ENCODE assay signal across 7 cellular contexts in the genomic region with DNA sequence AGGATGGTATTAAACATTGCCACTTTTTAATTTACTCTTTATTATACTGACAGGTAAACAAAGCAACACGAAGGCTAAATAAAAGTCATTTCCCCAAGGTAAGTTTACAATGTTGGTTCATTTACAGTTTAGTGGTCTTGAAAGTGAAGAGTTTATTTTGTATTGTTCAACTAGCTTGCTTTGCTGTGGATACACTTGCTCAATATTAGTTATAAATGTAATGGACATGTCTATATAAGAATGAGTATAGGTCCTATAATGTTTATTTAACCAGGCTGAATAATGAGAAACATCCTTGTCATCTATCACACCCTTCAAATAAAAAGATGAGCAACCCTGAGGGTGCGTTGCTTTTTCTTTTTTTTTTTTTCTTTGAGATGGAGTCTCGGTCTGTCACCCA.
"Had no signal": no experiment of that assay in that cellular context is flagged by ENCODE, and none has a peak within 500 bp of the region (broad histone marks: within the 10 kb centered on the region; RNA-seq: fewer than 3 reads in every experiment).

No MANE protein-coding gene starts in this region.

- H3K27ac ChIP-seq: HL-60, KMS-11 had no signal

- H3K4me2 ChIP-seq: KMS-11 had no signal

- ATAC-seq: HepG2, K562 had no signal

- H3K4me3 ChIP-seq: K562 had no signal

- H3K9ac ChIP-seq: KMS-11 had no signal

- DNase-seq: IMR-90, KBM-7, KG1 had no signal
